ENCODE assay signal across 20 cellular contexts in the genomic region with DNA sequence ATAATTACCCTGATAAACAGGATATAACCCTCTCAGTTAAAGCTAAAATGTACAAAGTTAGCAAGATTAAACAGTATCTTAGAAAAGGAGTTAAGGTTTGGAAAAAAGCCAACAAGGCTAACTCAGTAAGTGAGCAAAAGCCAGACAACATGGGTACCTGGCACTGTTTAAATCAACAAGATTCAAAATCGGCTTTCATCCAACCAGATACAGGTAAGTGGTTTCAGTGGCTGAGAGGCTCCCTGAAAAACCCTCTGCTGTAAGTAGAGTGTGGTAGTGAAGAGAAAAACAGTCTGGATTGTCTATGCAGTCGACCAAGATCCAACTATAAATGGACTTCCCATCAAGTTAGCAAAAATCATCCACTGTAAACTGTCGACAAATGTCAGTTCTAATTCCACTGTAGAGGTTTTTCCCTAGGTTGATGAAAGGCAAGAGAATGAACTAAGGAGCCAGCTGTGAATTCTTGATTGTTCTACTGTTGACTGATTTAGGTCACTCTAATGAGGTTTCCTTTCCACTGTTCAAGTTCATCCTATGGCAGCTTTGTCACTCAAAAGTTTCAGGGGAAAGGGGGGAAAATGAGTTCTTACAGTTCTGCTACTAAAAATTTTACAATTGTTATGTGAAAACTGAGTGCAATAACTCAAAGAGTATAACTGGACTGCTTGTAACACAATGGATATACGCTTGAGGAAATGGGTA. TPM values are rescaled to one million over a fixed set of nuclear protein-coding genes. Genes with fewer than 3 reads are reported as not detected.
DNase-seq lines count a peak whose midpoint lies in the region; ATAC-seq and TF ChIP-seq lines count a peak whose summit lies in the region.
"Had no signal": no experiment of that assay in that cellular context is flagged by ENCODE, and none has a peak within 500 bp of the region (broad histone marks: within the 10 kb centered on the region; RNA-seq: fewer than 3 reads in every experiment).

No MANE protein-coding gene starts in this region.

- ATAC-seq in heart right ventricle (no peak), T-helper 17 cell (no peak), memory B cell (ENCODE audit: low read depth) (no peak), GM21423 (IDR thresholded peaks at IDR 0.05; ENCODE audit: unreplicated experiment) (no peak)
- ATAC-seq: GM12878, Panc1 had no signal

- H3K9me3 ChIP-seq in cardiac muscle cell (ENCODE audit: low read depth), result no peaks in the 10 kb centered on the region
- H3K9me3 ChIP-seq in heart right ventricle, result no peaks in the 10 kb centered on the region
- H3K9me3 ChIP-seq in T-helper 17 cell (ENCODE audit: control insufficient read depth, low read length, poor library complexity, severe bottlenecking), result no peaks in the 10 kb centered on the region
- H3K9me3 ChIP-seq: HAP-1 had no signal

- H3K4me3 ChIP-seq in cardiac muscle cell, result no peak overlapping the region
- H3K4me3 ChIP-seq in heart right ventricle, result no peak overlapping the region
- H3K4me3 ChIP-seq: GM12878, GM23248, HAP-1 had no signal

- H3K4me3 Mint-ChIP-seq in T-helper 17 cell, result no peak overlapping the region
- no peak overlapping the region for H3K4me3 Mint-ChIP-seq in memory B cell
- H3K4me3 Mint-ChIP-seq in activated T-helper 1 cell treated with anti-CD3 and anti-CD28 coated beads, Interleukin-12 subunit alpha, Interleukin-12 subunit beta, Interleukin-2, Interleukin-4 antibody, amounts not matched to agents 30 ng/mL and 10 ng/mL and 1 ng/mL, durations not matched to agents 14 hours and 24 hours and 36 hours, result no peak overlapping the region

- H3K36me3 ChIP-seq in cardiac muscle cell (peaks cover 59% of the 10 kb centered on the region), heart right ventricle (peaks cover 0 to 87% (median 53%) of the 10 kb centered on the region in 9 donors)

- H3K4me1 ChIP-seq in cardiac muscle cell (ENCODE audit: low read depth), result no peaks in the 10 kb centered on the region
- H3K4me1 ChIP-seq in heart right ventricle, result peaks cover 0 to 10% (median 5%) of the 10 kb centered on the region in 9 donors
- H3K4me1 ChIP-seq: HAP-1 had no signal

- H3K9me3 Mint-ChIP-seq in memory B cell, result no peaks in the 10 kb centered on the region
- no peaks in the 10 kb centered on the region for H3K9me3 Mint-ChIP-seq in activated T-helper 1 cell treated with anti-CD3 and anti-CD28 coated beads, Interleukin-12 subunit alpha, Interleukin-12 subunit beta, Interleukin-2, Interleukin-4 antibody, amounts not matched to agents 30 ng/mL and 10 ng/mL and 1 ng/mL, durations not matched to agents 14 hours and 24 hours and 36 hours
- H3K9me3 Mint-ChIP-seq: CD4-positive, CD25-positive, alpha-beta regulatory T cell had no signal

- DNase-seq in cardiac muscle cell (ENCODE audit: low read depth in 1 of 2, low spot score in 1 of 2) (no peak), heart right ventricle (no peak), T-helper 17 cell (no peak), memory B cell (ENCODE audit: low spot score in 2 of 2) (no peak), dedifferentiated amniotic fluid mesenchymal stem cell (ENCODE audit: extremely low spot score) (no peak)
- no peak for DNase-seq in activated T-helper 1 cell treated with anti-CD3 and anti-CD28 coated beads, Interleukin-12 subunit alpha, Interleukin-12 subunit beta, Interleukin-2, Interleukin-4 antibody, amounts not matched to agents 30 ng/mL and 10 ng/mL and 1 ng/mL, durations not matched to agents 14 hours and 24 hours and 36 hours (ENCODE audit: low spot score)
- DNase-seq: CD4-positive, CD25-positive, alpha-beta regulatory T cell; COR-L47; DND-41; GM23248; NCI-H1092; NCI-H1436; NCI-H1930; NCI-H510A; NK-92 treated with Interleukin-12 subunit alpha and Interleukin-12 subunit beta, amount 100 ng/mL, for 24 hours; SIG-M5 had no signal

- WGBS in heart right ventricle, 2 donors, result 72 to 74% methylated on average over 4 of the region's 4 CpGs

- H3K27ac Mint-ChIP-seq in T-helper 17 cell (peak overlapping the region; percentile 19), memory B cell (peak overlapping the region; percentile 35)
- H3K27ac Mint-ChIP-seq in activated T-helper 1 cell treated with anti-CD3 and anti-CD28 coated beads, Interleukin-12 subunit alpha, Interleukin-12 subunit beta, Interleukin-2, Interleukin-4 antibody, amounts not matched to agents 30 ng/mL and 10 ng/mL and 1 ng/mL, durations not matched to agents 14 hours and 24 hours and 36 hours, result no peak overlapping the region
- H3K27ac Mint-ChIP-seq: CD4-positive, CD25-positive, alpha-beta regulatory T cell had no signal

- TF ChIP-seq CTCF in cardiac muscle cell (IDR thresholded peaks at IDR 0.05; ENCODE audit: low read depth, low read length), result no peak
- TF ChIP-seq CTCF in heart right ventricle (IDR thresholded peaks at IDR 0.05), result no peak

- no peaks in the 10 kb centered on the region for H3K27me3 Mint-ChIP-seq in T-helper 17 cell
- no peaks in the 10 kb centered on the region for H3K27me3 Mint-ChIP-seq in memory B cell
- H3K27me3 Mint-ChIP-seq in activated T-helper 1 cell treated with anti-CD3 and anti-CD28 coated beads, Interleukin-12 subunit alpha, Interleukin-12 subunit beta, Interleukin-2, Interleukin-4 antibody, amounts not matched to agents 30 ng/mL and 10 ng/mL and 1 ng/mL, durations not matched to agents 14 hours and 24 hours and 36 hours (ENCODE audit: insufficient read depth), result no peaks in the 10 kb centered on the region
- H3K27me3 Mint-ChIP-seq: CD4-positive, CD25-positive, alpha-beta regulatory T cell had no signal

- H3K27ac ChIP-seq in cardiac muscle cell (peak overlapping the region; percentile 2), heart right ventricle (no peak overlapping the region)
- H3K27ac ChIP-seq: GM23248 had no signal

- peaks cover 2% of the 10 kb centered on the region for H3K36me3 Mint-ChIP-seq in T-helper 17 cell (ENCODE audit: low read depth)
- H3K36me3 Mint-ChIP-seq in memory B cell, result peaks cover 32% of the 10 kb centered on the region
- peaks cover 45% of the 10 kb centered on the region for H3K36me3 Mint-ChIP-seq in activated T-helper 1 cell treated with anti-CD3 and anti-CD28 coated beads, Interleukin-12 subunit alpha, Interleukin-12 subunit beta, Interleukin-2, Interleukin-4 antibody, amounts not matched to agents 30 ng/mL and 10 ng/mL and 1 ng/mL, durations not matched to agents 14 hours and 24 hours and 36 hours (ENCODE audit: low read depth)

- H3K27me3 ChIP-seq in cardiac muscle cell, result no peaks in the 10 kb centered on the region
- no peaks in the 10 kb centered on the region for H3K27me3 ChIP-seq in heart right ventricle

- intact Hi-C loops in heart right ventricle (cut with DNase I), result no loop called here
- intact Hi-C loops in activated T-helper 1 cell treated with anti-CD3 and anti-CD28 coated beads, Interleukin-12 subunit alpha, Interleukin-12 subunit beta, Interleukin-2, Interleukin-4 antibody, amounts not matched to agents 30 ng/mL and 10 ng/mL and 1 ng/mL, durations not matched to agents 14 hours and 24 hours and 36 hours (cut with micrococcal nuclease), result no loop called here

- H3K4me1 Mint-ChIP-seq in T-helper 17 cell, result peaks cover 12% of the 10 kb centered on the region
- H3K4me1 Mint-ChIP-seq in memory B cell, result peaks cover 11% of the 10 kb centered on the region
- peaks cover 7% of the 10 kb centered on the region for H3K4me1 Mint-ChIP-seq in activated T-helper 1 cell treated with anti-CD3 and anti-CD28 coated beads, Interleukin-12 subunit alpha, Interleukin-12 subunit beta, Interleukin-2, Interleukin-4 antibody, amounts not matched to agents 30 ng/mL and 10 ng/mL and 1 ng/mL, durations not matched to agents 14 hours and 24 hours and 36 hours (ENCODE audit: low read depth)

RNA-seq across cellular contexts. Expression of gene ETF1, which starts 27.3 kb away (rescaled TPM):
- total RNA-seq in cardiac muscle cell, result 50.6 and 53.4 TPM in 2 replicates
- 31.2 and 37.2 TPM in 2 replicates for polyA plus RNA-seq in cardiac muscle cell
- 100 to 1,000 TPM in 1 of 10 donors, 10 to 100 TPM in 9; 73.5 to 113 (median 83.9) TPM for total RNA-seq in heart right ventricle
- 10 to 100 TPM; 17.9 to 52.3 TPM for polyA plus RNA-seq in heart right ventricle
- total RNA-seq in T-helper 17 cell, result 100 to 1,000 TPM; 150 to 165 TPM
- total RNA-seq in activated T-helper 1 cell treated with anti-CD3 and anti-CD28 coated beads, Interleukin-12 subunit alpha, Interleukin-12 subunit beta, Interleukin-2, Interleukin-4 antibody, amounts not matched to agents 30 ng/mL and 10 ng/mL and 1 ng/mL, durations not matched to agents 14 hours and 24 hours and 36 hours, result 201 and 219 TPM in 2 replicates

RNA-seq across cellular contexts. Expression of gene EGR1, which starts 50.4 kb away (rescaled TPM):
- 11.7 and 13.9 TPM in 2 replicates for total RNA-seq in cardiac muscle cell
- polyA plus RNA-seq in cardiac muscle cell, result 24.5 and 30.5 TPM in 2 replicates
- total RNA-seq in heart right ventricle, result 100 to 1,000 TPM in 1 of 10 donors, 10 to 100 TPM in 8, 1 to 10 TPM in 1; 5.2 to 164 (median 40.8) TPM
- 10 to 100 TPM; 10.8 to 14.5 TPM for polyA plus RNA-seq in heart right ventricle
- total RNA-seq in T-helper 17 cell, result 10 to 100 TPM; 24.2 to 30.6 TPM
- total RNA-seq in activated T-helper 1 cell treated with anti-CD3 and anti-CD28 coated beads, Interleukin-12 subunit alpha, Interleukin-12 subunit beta, Interleukin-2, Interleukin-4 antibody, amounts not matched to agents 30 ng/mL and 10 ng/mL and 1 ng/mL, durations not matched to agents 14 hours and 24 hours and 36 hours, result 42.8 and 43.0 TPM in 2 replicates

RNA-seq across cellular contexts. Expression of gene HSPA9, which starts 59.5 kb away (rescaled TPM):
- total RNA-seq in cardiac muscle cell, result 292 and 298 TPM in 2 replicates
- polyA plus RNA-seq in cardiac muscle cell, result 209 and 213 TPM in 2 replicates
- total RNA-seq in heart right ventricle, result 100 to 1,000 TPM; 246 to 415 (median 324) TPM
- polyA plus RNA-seq in heart right ventricle, result 100 to 1,000 TPM in 1 of 2 donors, 10 to 100 TPM in 1; 82.9 to 240 TPM
- total RNA-seq in T-helper 17 cell, result 100 to 1,000 TPM; 291 to 305 TPM
- 372 and 383 TPM in 2 replicates for total RNA-seq in activated T-helper 1 cell treated with anti-CD3 and anti-CD28 coated beads, Interleukin-12 subunit alpha, Interleukin-12 subunit beta, Interleukin-2, Interleukin-4 antibody, amounts not matched to agents 30 ng/mL and 10 ng/mL and 1 ng/mL, durations not matched to agents 14 hours and 24 hours and 36 hours
